10 cellular contexts compared by ENCODE assay signal in genomic region chr1:202348005-202348508, GRCh38. TPM values are rescaled to one million over a fixed set of nuclear protein-coding genes. Genes with fewer than 3 reads are reported as not detected.
A peak's percentile ranks its signal among the peaks of the same experiment; 100 is the strongest.
DNase-seq lines count a peak whose midpoint lies in the region; ATAC-seq and TF ChIP-seq lines count a peak whose summit lies in the region.
"Had no signal": no experiment of that assay in that cellular context is flagged by ENCODE, and none has a peak within 500 bp of the region (broad histone marks: within the 10 kb centered on the region; RNA-seq: fewer than 3 reads in every experiment).

No MANE protein-coding gene starts in this region.

- ATAC-seq in Panc1 (no peak), GM19035 (IDR thresholded peaks at IDR 0.05; ENCODE audit: unreplicated experiment) (no peak), left colon (no peak)
- ATAC-seq in stimulated activated memory B cell treated with anti-CD40 and anti-IgM and Interleukin-4, amounts not matched to agents 10 μg/mL and 1 μg/mL and 100 μg/mL, for 72 hours = no peak

- H3K79me2 ChIP-seq in fibroblast of lung (ENCODE audit: control insufficient read depth, insufficient read depth, low read length) = peaks cover 12% of the 10 kb centered on the region

- H3K36me3 ChIP-seq in Panc1 (ENCODE audit: control insufficient read depth, insufficient read depth, low read length) = no peaks in the 10 kb centered on the region
- H3K36me3 ChIP-seq in fibroblast of lung (ENCODE audit: control insufficient read depth, insufficient read depth, low read length) = no peaks in the 10 kb centered on the region
- H3K36me3 ChIP-seq: adrenal gland, Peyer's patch had no signal

- H3K4me3 ChIP-seq in Panc1 (ENCODE audit: low read depth in 2 of 2, low read length in 2 of 2) (peak overlapping the region; percentile 83 to 92), fibroblast of lung (replicated peaks in 1 of 4; ENCODE audit: control extremely low read depth in 1 of 4, insufficient read depth in 1 of 4, low read depth in 3 of 4, low read length in 4 of 4) (peak overlapping the region in 1 of 4 experiments; percentile 14)

- TF ChIP-seq CTCF in Panc1 (IDR thresholded peaks at IDR 0.05) (no peak), fibroblast of lung (conservative IDR thresholded peaks at IDR 0.05 in 1 of 2, IDR thresholded peaks at IDR 0.05 in 1 of 2; ENCODE audit: low read depth in 1 of 2, low read length in 2 of 2) (no peak)

- peak overlapping the region; percentile 88 for H3K4me3 Mint-ChIP-seq in T-helper 2 cell treated with Interferon-gamma antibody and Interleukin-4, amounts not matched to agents 5 μg/mL and 100 μg/mL, for 36 hours
- peak overlapping the region; percentile 98 for H3K4me3 Mint-ChIP-seq in stimulated activated memory B cell treated with anti-CD40 and anti-IgM and Interleukin-4, amounts not matched to agents 10 μg/mL and 1 μg/mL and 100 μg/mL, for 72 hours

- peak overlapping the region; percentile 91 for H3K27ac Mint-ChIP-seq in T-helper 2 cell treated with Interferon-gamma antibody and Interleukin-4, amounts not matched to agents 5 μg/mL and 100 μg/mL, for 36 hours
- peak overlapping the region; percentile 85 for H3K27ac Mint-ChIP-seq in stimulated activated memory B cell treated with anti-CD40 and anti-IgM and Interleukin-4, amounts not matched to agents 10 μg/mL and 1 μg/mL and 100 μg/mL, for 72 hours

- H3K9me3 Mint-ChIP-seq in T-helper 2 cell treated with Interferon-gamma antibody and Interleukin-4, amounts not matched to agents 5 μg/mL and 100 μg/mL, for 36 hours = no peaks in the 10 kb centered on the region
- H3K9me3 Mint-ChIP-seq in stimulated activated memory B cell treated with anti-CD40 and anti-IgM and Interleukin-4, amounts not matched to agents 10 μg/mL and 1 μg/mL and 100 μg/mL, for 72 hours = no peaks in the 10 kb centered on the region

- no peak for DNase-seq in T-helper 2 cell treated with Interferon-gamma antibody and Interleukin-4, amounts not matched to agents 5 μg/mL and 100 μg/mL, for 36 hours (ENCODE audit: low spot score)
- DNase-seq in T-helper 2 cell (no peak), Panc1 (ENCODE audit: low read depth, low spot score) (no peak), fibroblast of lung (ENCODE audit: low read depth in 2 of 2) (no peak), RPMI8226 (no peak), left colon (no peak)

- no TSS peak for BruUV-seq in Panc1 (replicated peaks; lab: Mats Ljungman, UMichigan)

- CTCF ChIA-PET in Panc1 (lab: Charles Lee) = no interaction called here

- no peak overlapping the region for H2AFZ ChIP-seq in fibroblast of lung (ENCODE audit: low read length)

- in situ Hi-C loops in Panc1 (cut with HindIII; ENCODE audit: low pct_unique_long_range_greater_than_20kb, low sequenced_read_pairs) = no loop called here

- H3K27me3 Mint-ChIP-seq in T-helper 2 cell treated with Interferon-gamma antibody and Interleukin-4, amounts not matched to agents 5 μg/mL and 100 μg/mL, for 36 hours (ENCODE audit: low read depth) = no peaks in the 10 kb centered on the region
- no peaks in the 10 kb centered on the region for H3K27me3 Mint-ChIP-seq in stimulated activated memory B cell treated with anti-CD40 and anti-IgM and Interleukin-4, amounts not matched to agents 10 μg/mL and 1 μg/mL and 100 μg/mL, for 72 hours

- H3K4me1 Mint-ChIP-seq in T-helper 2 cell treated with Interferon-gamma antibody and Interleukin-4, amounts not matched to agents 5 μg/mL and 100 μg/mL, for 36 hours (ENCODE audit: low read depth) = peaks cover 26% of the 10 kb centered on the region
- H3K4me1 Mint-ChIP-seq in stimulated activated memory B cell treated with anti-CD40 and anti-IgM and Interleukin-4, amounts not matched to agents 10 μg/mL and 1 μg/mL and 100 μg/mL, for 72 hours = peaks cover 31% of the 10 kb centered on the region

- POLR2A ChIA-PET in Panc1 (lab: Charles Lee) = no interaction called here

- no peaks in the 10 kb centered on the region for H3K27me3 ChIP-seq in Panc1 (ENCODE audit: control insufficient read depth, insufficient read depth, low read length)
- H3K27me3 ChIP-seq in fibroblast of lung (ENCODE audit: control insufficient read depth, insufficient read depth, low read length) = no peaks in the 10 kb centered on the region
- H3K27me3 ChIP-seq: adrenal gland, Peyer's patch had no signal

- intact Hi-C loops in Panc1 (cut with micrococcal nuclease; ENCODE audit: unreplicated experiment) = no loop called here
- intact Hi-C loops in left colon (cut with DNase I, micrococcal nuclease) = loop anchor here in 1 of 2 donors (10.0 kb wide), 1 partner anchor 377 kb away; no protein-coding TSS in a partner anchor

- H3K9me3 ChIP-seq in Panc1 (ENCODE audit: control insufficient read depth, insufficient read depth, low read depth, low read length) = no peaks in the 10 kb centered on the region
- H3K9me3 ChIP-seq in fibroblast of lung (ENCODE audit: control insufficient read depth, insufficient read depth, low read depth, low read length) = no peaks in the 10 kb centered on the region
- H3K9me3 ChIP-seq: adrenal gland, Peyer's patch had no signal

- no peaks in the 10 kb centered on the region for H4K20me1 ChIP-seq in fibroblast of lung (ENCODE audit: control insufficient read depth, extremely low read depth, insufficient read depth, low read length)

- H3K9ac ChIP-seq in fibroblast of lung (ENCODE audit: insufficient read depth, low read length) = no peak overlapping the region

- no peak overlapping the region for H3K4me2 ChIP-seq in fibroblast of lung (ENCODE audit: extremely low read depth, insufficient read depth, low read length)

- H3K4me1 ChIP-seq in Panc1 (ENCODE audit: control insufficient read depth, insufficient read depth, low read length) (peaks cover 12% of the 10 kb centered on the region; the same call in 1 of the 2 replicates), fibroblast of lung (ENCODE audit: control insufficient read depth, extremely low read depth, insufficient read depth, low read length) (no peaks in the 10 kb centered on the region)

- H3K36me3 Mint-ChIP-seq in T-helper 2 cell treated with Interferon-gamma antibody and Interleukin-4, amounts not matched to agents 5 μg/mL and 100 μg/mL, for 36 hours (ENCODE audit: low read depth) = no peaks in the 10 kb centered on the region
- H3K36me3 Mint-ChIP-seq in stimulated activated memory B cell treated with anti-CD40 and anti-IgM and Interleukin-4, amounts not matched to agents 10 μg/mL and 1 μg/mL and 100 μg/mL, for 72 hours = no peaks in the 10 kb centered on the region

- peak overlapping the region; percentile 40; the same call in 1 of the 2 replicates for H3K27ac ChIP-seq in Panc1 (ENCODE audit: low read length)
- H3K27ac ChIP-seq in fibroblast of lung (ENCODE audit: insufficient read depth, low read length) = peak overlapping the region; percentile 96

RNA-seq across cellular contexts. Expression of gene PPP1R12B, which starts 0.4 kb away (rescaled TPM):
- 13.1 TPM for total RNA-seq in Panc1 (2021; ENCODE audit: unreplicated experiment)
- polyA plus RNA-seq in Panc1 (2012; ENCODE audit: insufficient read length) = 2.1 TPM
- 11.3 and 13.4 TPM in 2 replicates for total RNA-seq in fibroblast of lung
- polyA plus RNA-seq in fibroblast of lung = 8.8 and 21.7 TPM in 2 replicates
- 3.1 and 10.4 TPM in 2 replicates for polyA plus RNA-seq in fibroblast of lung (2012)
- polyA minus RNA-seq in fibroblast of lung (ENCODE audit: low replicate concordance) = 9.1 and 26.1 TPM in 2 replicates
- 100 to 1,000 TPM in 1 of 2 donors, 10 to 100 TPM in 1; 71.0 to 104 TPM for total RNA-seq in left colon

RNA-seq across cellular contexts. Expression of gene UBE2T, which starts 6.3 kb away (rescaled TPM):
- total RNA-seq in Panc1 (2021; ENCODE audit: unreplicated experiment) (67.8 TPM), fibroblast of lung (6.4 and 17.0 TPM in 2 replicates), left colon (1 to 10 TPM; 5.2 to 8.9 TPM)
- 36.8 TPM for polyA plus RNA-seq in Panc1 (2012; ENCODE audit: insufficient read length)
- polyA plus RNA-seq in fibroblast of lung = 34.2 and 93.9 TPM in 2 replicates
- polyA plus RNA-seq in fibroblast of lung (2012) = 16.2 and 54.5 TPM in 2 replicates
- 10.7 and 53.5 TPM in 2 replicates for polyA minus RNA-seq in fibroblast of lung (ENCODE audit: low replicate concordance)
